18 cellular contexts compared by ENCODE assay signal in genomic region chr11:8686325-8686724, GRCh38. TPM values are rescaled to one million over a fixed set of nuclear protein-coding genes. Genes with fewer than 3 reads are reported as not detected.
A peak's percentile ranks its signal among the peaks of the same experiment; 100 is the strongest.
DNase-seq lines count a peak whose midpoint lies in the region; ATAC-seq and TF ChIP-seq lines count a peak whose summit lies in the region.
"Had no signal": no experiment of that assay in that cellular context is flagged by ENCODE, and none has a peak within 500 bp of the region (broad histone marks: within the 10 kb centered on the region; RNA-seq: fewer than 3 reads in every experiment).

No MANE protein-coding gene starts in this region.

- CTCF ChIA-PET in RWPE1 (lab: Yijun Ruan, JAX), result no interaction called here

- H3K4me1 ChIP-seq in right atrium auricular region (peaks cover 0 to 38% of the 10 kb centered on the region in 2 donors), right cardiac atrium (ENCODE audit: control insufficient read depth, insufficient read depth, low read length) (peaks cover 4% of the 10 kb centered on the region), iPS-20b (ENCODE audit: insufficient read depth, low read length) (no peaks in the 10 kb centered on the region; the same call in 1 of the 2 replicates)

- DNase-seq in right atrium auricular region (ENCODE audit: low spot score) (peak; percentile 54), right cardiac atrium (no peak), RWPE1 (ENCODE audit: low spot score) (no peak), GM03348 (ENCODE audit: low spot score) (no peak), dermis blood vessel endothelial cell (no peak), T-helper 9 cell (no peak)
- DNase-seq: activated CD4-positive, CD25-positive, alpha-beta regulatory T cell treated with anti-CD3 and anti-CD28 coated beads, Interleukin-2, amount 50 U/mL, for 72 hours; activated effector memory CD4-positive, alpha-beta T cell treated with anti-CD3 and anti-CD28 coated beads, Interleukin-2, amount 50 U/mL, for 16 hours; brain microvascular endothelial cell; DMS79; effector memory CD8-positive, alpha-beta T cell; foreskin keratinocyte; mammary epithelial cell; NCI-H1092 treated with DMSO at 0.1 percent for 48 hours; nucleus accumbens; T-helper 1 cell had no signal

- no peaks in the 10 kb centered on the region for H3K9me3 ChIP-seq in right atrium auricular region
- H3K9me3 ChIP-seq in right cardiac atrium (ENCODE audit: control insufficient read depth, low read length), result no peaks in the 10 kb centered on the region
- no peaks in the 10 kb centered on the region for H3K9me3 ChIP-seq in iPS-20b (ENCODE audit: insufficient read depth, low read depth, low read length)

- peak overlapping the region; percentile 31; the same call in 1 of the 2 replicates for H3K9ac ChIP-seq in iPS-20b (ENCODE audit: low read depth, low read length)

- no peak overlapping the region for H3K4me3 ChIP-seq in right atrium auricular region
- H3K4me3 ChIP-seq in right cardiac atrium (ENCODE audit: low read length), result no peak overlapping the region
- H3K4me3 ChIP-seq in iPS-20b (ENCODE audit: low read length), result peak overlapping the region; percentile 9; the same call in 1 of the 2 replicates

- H3K27ac ChIP-seq in right atrium auricular region (no peak overlapping the region), right cardiac atrium (ENCODE audit: low read length) (no peak overlapping the region), RWPE1 (peak overlapping the region; percentile 62), iPS-20b (ENCODE audit: low read length) (no peak overlapping the region)
- H3K27ac ChIP-seq: brain microvascular endothelial cell, foreskin keratinocyte had no signal

- WGBS in right cardiac atrium, result 88% methylated on average over 7 of the region's 7 CpGs

- intact Hi-C loops in right cardiac atrium (cut with DNase I), result loop anchor here in 2 of 4 donors (2.0 to 5.0 kb wide), 3 partner anchors 121 to 276 kb away; partner anchors contain the start of gene TMEM9B (in 1 of the 2)

- H3K36me3 ChIP-seq in right atrium auricular region, result peaks cover 39% of the 10 kb centered on the region
- peaks cover 57% of the 10 kb centered on the region for H3K36me3 ChIP-seq in iPS-20b (ENCODE audit: insufficient read depth, low read depth, low read length)

- TF ChIP-seq CTCF in right atrium auricular region (IDR thresholded peaks at IDR 0.05) (no peak), RWPE1 (conservative IDR thresholded peaks at IDR 0.05; ENCODE audit: low read depth) (no peak)

- H3K27me3 ChIP-seq in right atrium auricular region, result no peaks in the 10 kb centered on the region
- H3K27me3 ChIP-seq in right cardiac atrium (ENCODE audit: control insufficient read depth, insufficient read depth), result no peaks in the 10 kb centered on the region
- no peaks in the 10 kb centered on the region for H3K27me3 ChIP-seq in iPS-20b (ENCODE audit: insufficient read depth, low read length)
- H3K27me3 ChIP-seq: brain microvascular endothelial cell, foreskin keratinocyte had no signal

- ATAC-seq in right cardiac atrium (no peak), HG02623 (IDR thresholded peaks at IDR 0.05; ENCODE audit: unreplicated experiment) (no peak)
- ATAC-seq: effector memory CD8-positive, alpha-beta T cell; foreskin keratinocyte had no signal

- POLR2A ChIA-PET in RWPE1 (lab: Yijun Ruan, JAX; ENCODE audit: low non-redundant PET), result interaction anchor here (0.6 to 1.1 kb wide), 2 partner anchors 11 to 12 kb away, joined by 3 to 4 read pairs; no protein-coding TSS in a partner anchor

RNA-seq across cellular contexts. Expression of gene RPL27A, which starts 3.7 kb away (rescaled TPM):
- total RNA-seq in right atrium auricular region, result 100 to 1,000 TPM; 598 to 620 TPM
- 100 to 1,000 TPM; 519 to 805 (median 620) TPM for total RNA-seq in right cardiac atrium
- polyA plus RNA-seq in right cardiac atrium, result 1,811 TPM
- total RNA-seq in dermis blood vessel endothelial cell, result 438 and 724 TPM in 2 replicates

RNA-seq across cellular contexts. Expression of gene TRIM66, which starts 3.9 kb away (rescaled TPM):
- total RNA-seq in right atrium auricular region (1 to 10 TPM in 1 of 2 donors, under 1 TPM in 1; 0.56 to 3.7 TPM), right cardiac atrium (1 to 10 TPM; 2.0 to 3.6 (median 2.9) TPM), dermis blood vessel endothelial cell (5.6 and 7.4 TPM in 2 replicates)
- 1.6 TPM for polyA plus RNA-seq in right cardiac atrium
